Comparison of ENCODE assay signal across 1 cellular context in genomic region chr1:112619518-112620458, GRCh38.
TF ChIP-seq lines count a peak whose summit lies in the region.

Gene CAPZA1, plus strand, starts transcription at chr1:112619832. Its CDS starts 13 bp downstream, at chr1:112619845.

TF ChIP-seq in HepG2, 621 proteins besides CTCF, POLR2A, EP300 and RAD21 (continued from another document and continues in another):
- TF ChIP-seq HINFP (CRISPR knock-in tag; IDR thresholded peaks at IDR 0.05; ENCODE audit: low read depth): no peak; the same call in 1 of the 2 replicates
- TF ChIP-seq POLR2AphosphoS2 (IDR thresholded peaks at IDR 0.05; ENCODE audit: low read depth, low read length): no peak
- no peak for TF ChIP-seq ELF4 (CRISPR knock-in tag; IDR thresholded peaks at IDR 0.05; ENCODE audit: borderline replicate concordance)
- peak; percentile 47; the same call in 1 of the 2 replicates for TF ChIP-seq PBX2 (CRISPR knock-in tag; IDR thresholded peaks at IDR 0.05)
- no peak for TF ChIP-seq SMAD9 (CRISPR knock-in tag; IDR thresholded peaks at IDR 0.05)
- no peak for TF ChIP-seq ZFP1 (CRISPR knock-in tag; IDR thresholded peaks at IDR 0.05)
- TF ChIP-seq, protein P1, sequence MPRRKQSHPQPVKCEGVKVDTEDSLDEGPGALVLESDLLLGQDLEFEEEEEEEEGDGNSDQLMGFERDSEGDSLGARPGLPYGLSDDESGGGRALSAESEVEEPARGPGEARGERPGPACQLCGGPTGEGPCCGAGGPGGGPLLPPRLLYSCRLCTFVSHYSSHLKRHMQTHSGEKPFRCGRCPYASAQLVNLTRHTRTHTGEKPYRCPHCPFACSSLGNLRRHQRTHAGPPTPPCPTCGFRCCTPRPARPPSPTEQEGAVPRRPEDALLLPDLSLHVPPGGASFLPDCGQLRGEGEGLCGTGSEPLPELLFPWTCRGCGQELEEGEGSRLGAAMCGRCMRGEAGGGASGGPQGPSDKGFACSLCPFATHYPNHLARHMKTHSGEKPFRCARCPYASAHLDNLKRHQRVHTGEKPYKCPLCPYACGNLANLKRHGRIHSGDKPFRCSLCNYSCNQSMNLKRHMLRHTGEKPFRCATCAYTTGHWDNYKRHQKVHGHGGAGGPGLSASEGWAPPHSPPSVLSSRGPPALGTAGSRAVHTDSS (CRISPR knock-in tag; conservative IDR thresholded peaks at IDR 0.05): no peak
- no peak for TF ChIP-seq SRY (CRISPR knock-in tag; IDR thresholded peaks at IDR 0.05)
- no peak for TF ChIP-seq NRL (CRISPR knock-in tag; IDR thresholded peaks at IDR 0.05; ENCODE audit: borderline replicate concordance)
- TF ChIP-seq GABPB1 (CRISPR knock-in tag; IDR thresholded peaks at IDR 0.05): peak; percentile 87
- peak; percentile 87 for TF ChIP-seq ELF1 (CRISPR knock-in tag; IDR thresholded peaks at IDR 0.05)
- peak; percentile 19; the same call in 1 of the 2 replicates for TF ChIP-seq ARNT2 (CRISPR knock-in tag; IDR thresholded peaks at IDR 0.05; ENCODE audit: low read depth)
- TF ChIP-seq ZNF318 (CRISPR knock-in tag; IDR thresholded peaks at IDR 0.05): no peak
- TF ChIP-seq RARG (CRISPR knock-in tag; IDR thresholded peaks at IDR 0.05; ENCODE audit: low read depth): no peak
- TF ChIP-seq ZNF839 (CRISPR knock-in tag; IDR thresholded peaks at IDR 0.05; ENCODE audit: borderline replicate concordance): no peak
- TF ChIP-seq ZBTB7A (CRISPR knock-in tag; IDR thresholded peaks at IDR 0.05): 0 out of 2 replicates have a peak, but pooled peaks have one; percentile 26
- TF ChIP-seq ELF3 (CRISPR knock-in tag; IDR thresholded peaks at IDR 0.05): peak; percentile 59
- no peak for TF ChIP-seq ZNF235 (CRISPR knock-in tag; IDR thresholded peaks at IDR 0.05; ENCODE audit: borderline replicate concordance)
- no peak for TF ChIP-seq REXO4 (CRISPR knock-in tag; IDR thresholded peaks at IDR 0.05; ENCODE audit: borderline replicate concordance)
- TF ChIP-seq ZFP36L2 (CRISPR knock-in tag; IDR thresholded peaks at IDR 0.05): no peak
- peak; percentile 26; the same call in 1 of the 2 replicates for TF ChIP-seq ZBTB38 (CRISPR knock-in tag; IDR thresholded peaks at IDR 0.05)
- no peak for TF ChIP-seq ZNF180 (CRISPR knock-in tag; IDR thresholded peaks at IDR 0.05; ENCODE audit: borderline replicate concordance, low read depth)
- 0 out of 2 replicates have a peak, but pooled peaks have one; percentile 59 for TF ChIP-seq ZNF232 (CRISPR knock-in tag; IDR thresholded peaks at IDR 0.05; ENCODE audit: borderline replicate concordance)
- TF ChIP-seq, protein P2, sequence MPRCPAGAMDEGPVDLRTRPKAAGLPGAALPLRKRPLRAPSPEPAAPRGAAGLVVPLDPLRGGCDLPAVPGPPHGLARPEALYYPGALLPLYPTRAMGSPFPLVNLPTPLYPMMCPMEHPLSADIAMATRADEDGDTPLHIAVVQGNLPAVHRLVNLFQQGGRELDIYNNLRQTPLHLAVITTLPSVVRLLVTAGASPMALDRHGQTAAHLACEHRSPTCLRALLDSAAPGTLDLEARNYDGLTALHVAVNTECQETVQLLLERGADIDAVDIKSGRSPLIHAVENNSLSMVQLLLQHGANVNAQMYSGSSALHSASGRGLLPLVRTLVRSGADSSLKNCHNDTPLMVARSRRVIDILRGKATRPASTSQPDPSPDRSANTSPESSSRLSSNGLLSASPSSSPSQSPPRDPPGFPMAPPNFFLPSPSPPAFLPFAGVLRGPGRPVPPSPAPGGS (CRISPR knock-in tag; IDR thresholded peaks at IDR 0.05): no peak
- TF ChIP-seq, protein P3, sequence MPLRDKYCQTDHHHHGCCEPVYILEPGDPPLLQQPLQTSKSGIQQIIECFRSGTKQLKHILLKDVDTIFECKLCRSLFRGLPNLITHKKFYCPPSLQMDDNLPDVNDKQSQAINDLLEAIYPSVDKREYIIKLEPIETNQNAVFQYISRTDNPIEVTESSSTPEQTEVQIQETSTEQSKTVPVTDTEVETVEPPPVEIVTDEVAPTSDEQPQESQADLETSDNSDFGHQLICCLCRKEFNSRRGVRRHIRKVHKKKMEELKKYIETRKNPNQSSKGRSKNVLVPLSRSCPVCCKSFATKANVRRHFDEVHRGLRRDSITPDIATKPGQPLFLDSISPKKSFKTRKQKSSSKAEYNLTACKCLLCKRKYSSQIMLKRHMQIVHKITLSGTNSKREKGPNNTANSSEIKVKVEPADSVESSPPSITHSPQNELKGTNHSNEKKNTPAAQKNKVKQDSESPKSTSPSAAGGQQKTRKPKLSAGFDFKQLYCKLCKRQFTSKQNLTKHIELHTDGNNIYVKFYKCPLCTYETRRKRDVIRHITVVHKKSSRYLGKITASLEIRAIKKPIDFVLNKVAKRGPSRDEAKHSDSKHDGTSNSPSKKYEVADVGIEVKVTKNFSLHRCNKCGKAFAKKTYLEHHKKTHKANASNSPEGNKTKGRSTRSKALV (CRISPR knock-in tag; IDR thresholded peaks at IDR 0.05): no peak
- TF ChIP-seq ZNF850 (CRISPR knock-in tag; conservative IDR thresholded peaks at IDR 0.05): no peak
- no peak for TF ChIP-seq DPF2 (CRISPR knock-in tag; IDR thresholded peaks at IDR 0.05; ENCODE audit: borderline replicate concordance, low read depth)
- 0 out of 2 replicates have a peak, but pooled peaks have one; percentile 23 for TF ChIP-seq RNF2 (conservative IDR thresholded peaks at IDR 0.05; ENCODE audit: low read depth)
- TF ChIP-seq PITX1 (CRISPR knock-in tag; IDR thresholded peaks at IDR 0.05): no peak
- TF ChIP-seq, protein P4, sequence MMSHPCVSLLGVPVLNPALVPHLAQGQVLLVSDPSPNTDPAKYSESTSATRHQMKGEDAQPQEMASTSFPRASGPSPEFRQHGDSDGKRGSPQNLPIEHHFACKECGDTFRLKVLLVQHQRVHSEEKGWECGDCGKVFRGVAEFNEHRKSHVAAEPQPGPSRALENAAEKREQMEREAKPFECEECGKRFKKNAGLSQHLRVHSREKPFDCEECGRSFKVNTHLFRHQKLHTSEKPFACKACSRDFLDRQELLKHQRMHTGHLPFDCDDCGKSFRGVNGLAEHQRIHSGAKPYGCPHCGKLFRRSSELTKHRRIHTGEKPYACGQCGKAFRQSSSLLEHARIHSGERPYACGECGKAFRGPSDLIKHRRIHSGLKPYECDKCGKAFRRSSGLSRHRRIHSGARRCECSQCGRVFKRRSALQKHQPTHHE (CRISPR knock-in tag; IDR thresholded peaks at IDR 0.05; ENCODE audit: borderline replicate concordance): no peak
- peak; percentile 53; the same call in 1 of the 2 replicates for TF ChIP-seq ZFP91 (CRISPR knock-in tag; IDR thresholded peaks at IDR 0.05; ENCODE audit: borderline replicate concordance)
- TF ChIP-seq BCL6 (CRISPR knock-in tag; IDR thresholded peaks at IDR 0.05): 0 out of 2 replicates have a peak, but pooled peaks have one; percentile 29
- no peak for TF ChIP-seq ZMYM2 (CRISPR knock-in tag; IDR thresholded peaks at IDR 0.05)
- 0 out of 2 replicates have a peak, but pooled peaks have one; percentile 13 for TF ChIP-seq DR1 (CRISPR knock-in tag; IDR thresholded peaks at IDR 0.05)
- TF ChIP-seq, protein P5, sequence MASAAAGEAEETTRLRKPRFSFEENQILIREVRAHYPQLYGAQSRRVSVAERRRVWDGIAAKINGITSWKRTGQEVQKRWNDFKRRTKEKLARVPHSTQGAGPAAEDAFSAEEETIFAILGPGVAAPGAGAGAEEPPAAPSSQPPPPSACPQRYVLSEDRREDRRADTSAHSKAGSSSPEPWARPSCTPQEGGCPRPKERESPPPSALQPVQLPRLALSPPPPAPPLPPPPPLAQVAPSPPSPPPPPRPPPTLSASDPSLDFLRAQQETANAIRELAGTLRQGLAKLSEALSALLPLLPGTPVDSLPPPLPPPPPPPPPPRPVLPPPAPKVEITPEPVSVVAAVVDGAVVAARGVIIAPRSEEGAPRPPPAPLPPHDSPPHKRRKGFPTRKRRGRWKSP (CRISPR knock-in tag; IDR thresholded peaks at IDR 0.05): no peak; the same call in 1 of the 2 replicates
- TF ChIP-seq, protein P6, sequence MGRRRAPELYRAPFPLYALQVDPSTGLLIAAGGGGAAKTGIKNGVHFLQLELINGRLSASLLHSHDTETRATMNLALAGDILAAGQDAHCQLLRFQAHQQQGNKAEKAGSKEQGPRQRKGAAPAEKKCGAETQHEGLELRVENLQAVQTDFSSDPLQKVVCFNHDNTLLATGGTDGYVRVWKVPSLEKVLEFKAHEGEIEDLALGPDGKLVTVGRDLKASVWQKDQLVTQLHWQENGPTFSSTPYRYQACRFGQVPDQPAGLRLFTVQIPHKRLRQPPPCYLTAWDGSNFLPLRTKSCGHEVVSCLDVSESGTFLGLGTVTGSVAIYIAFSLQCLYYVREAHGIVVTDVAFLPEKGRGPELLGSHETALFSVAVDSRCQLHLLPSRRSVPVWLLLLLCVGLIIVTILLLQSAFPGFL (CRISPR knock-in tag; IDR thresholded peaks at IDR 0.05): no peak
- no peak; the same call in 1 of the 2 replicates for TF ChIP-seq SATB2 (CRISPR knock-in tag; IDR thresholded peaks at IDR 0.05)
